Comparison of ENCODE assay signal across 8 cellular contexts in the genomic region with DNA sequence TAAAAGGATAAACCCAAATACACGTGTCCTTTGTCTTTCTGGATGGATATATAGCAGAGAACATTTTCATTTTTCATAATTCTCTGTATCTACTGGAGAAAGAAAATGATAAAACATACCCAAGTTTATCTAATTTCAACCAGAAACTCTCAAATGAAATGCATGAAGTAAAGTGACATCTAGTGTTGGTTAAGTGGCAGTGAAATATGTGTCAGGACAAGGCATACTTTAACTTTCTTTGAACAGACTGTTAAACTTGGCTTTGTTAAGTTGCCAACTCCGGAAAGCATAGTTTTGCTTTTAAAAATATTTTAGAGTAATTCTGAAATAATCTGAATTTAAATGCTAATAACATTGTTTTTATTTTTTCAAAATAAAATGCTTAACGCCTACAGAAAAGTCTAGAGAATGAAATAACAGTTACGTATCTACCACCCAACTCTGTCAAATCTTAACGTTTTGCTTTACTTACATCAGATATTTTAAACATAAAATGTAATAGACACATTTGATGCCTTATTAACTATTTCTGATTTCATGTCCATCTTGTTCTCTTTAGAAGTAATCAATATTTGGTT. TPM values are rescaled to one million over a fixed set of nuclear protein-coding genes. Genes with fewer than 3 reads are reported as not detected.
DNase-seq lines count a peak whose midpoint lies in the region; ATAC-seq and TF ChIP-seq lines count a peak whose summit lies in the region.

No MANE protein-coding gene starts in this region.

- in situ Hi-C loops in astrocyte of the cerebellum (cut with HindIII; ENCODE audit: low sequenced_read_pairs): loop anchor here (10.0 kb wide), 1 partner anchor 231 kb away; no protein-coding TSS in a partner anchor

- H3K4me1 ChIP-seq in aorta (ENCODE audit: control insufficient read depth in 1 of 2, insufficient read depth in 2 of 2, low read length in 2 of 2): no peaks in the 10 kb centered on the region

- no peak overlapping the region for H3K27ac ChIP-seq in aorta (ENCODE audit: low read depth in 1 of 2, low read length in 2 of 2)

- no peaks in the 10 kb centered on the region for H3K9me3 Mint-ChIP-seq in activated T-cell treated with anti-CD3 and anti-CD28 coated beads, Interleukin-2, amount 50 U/mL, for 72 hours

- no peak overlapping the region for H3K27ac Mint-ChIP-seq in activated T-cell treated with anti-CD3 and anti-CD28 coated beads, Interleukin-2, amount 50 U/mL, for 72 hours

- no peak overlapping the region for H3K4me3 Mint-ChIP-seq in activated T-cell treated with anti-CD3 and anti-CD28 coated beads, Interleukin-2, amount 50 U/mL, for 72 hours

- H3K27me3 Mint-ChIP-seq in activated T-cell treated with anti-CD3 and anti-CD28 coated beads, Interleukin-2, amount 50 U/mL, for 72 hours (ENCODE audit: low read depth): peaks cover 5% of the 10 kb centered on the region

- 20 to 29% methylated on average over 5 of the region's 5 CpGs for WGBS in aorta, 2 donors

- intact Hi-C loops in aorta (cut with DNase I): loop anchor here (2.0 to 5.0 kb wide), 4 partner anchors 193 to 235 kb away; no protein-coding TSS in a partner anchor

- no peaks in the 10 kb centered on the region for H3K9me3 ChIP-seq in aorta (ENCODE audit: control insufficient read depth, low read length)

- peak; percentile 47 for DNase-seq in NCI-H1694 treated with DMSO at 0.1 percent for 48 hours (lab: John Stamatoyannopoulos, UW)
- no peak for DNase-seq in astrocyte of the cerebellum (ENCODE audit: low read depth)
- peak; percentile 56 for DNase-seq in kidney tubule cell (ENCODE audit: low spot score)
- DNase-seq in GDM1 (lab: John Stamatoyannopoulos, UW): no peak
- DNase-seq in aorta: no peak
- DNase-seq in activated T-cell treated with anti-CD3 and anti-CD28 coated beads, Interleukin-2, amount 50 U/mL, for 72 hours: no peak

- H3K36me3 ChIP-seq in aorta (ENCODE audit: control insufficient read depth in 1 of 2, insufficient read depth in 2 of 2, low read length in 1 of 2): no peaks in the 10 kb centered on the region

- H3K4me3 ChIP-seq in astrocyte of the cerebellum (ENCODE audit: low read depth, low read length) (no peak overlapping the region), aorta (ENCODE audit: low read length in 2 of 2) (no peak overlapping the region)

- H3K27me3 ChIP-seq in aorta (ENCODE audit: control insufficient read depth in 1 of 2, insufficient read depth in 2 of 2, low read length in 1 of 2): no peaks in the 10 kb centered on the region

- no peaks in the 10 kb centered on the region for H3K36me3 Mint-ChIP-seq in activated T-cell treated with anti-CD3 and anti-CD28 coated beads, Interleukin-2, amount 50 U/mL, for 72 hours (ENCODE audit: insufficient read depth in 2 of 2)

- no peaks in the 10 kb centered on the region for H3K4me1 Mint-ChIP-seq in activated T-cell treated with anti-CD3 and anti-CD28 coated beads, Interleukin-2, amount 50 U/mL, for 72 hours (ENCODE audit: low read depth)

- TF ChIP-seq CTCF in GM12873 (IDR thresholded peaks at IDR 0.05; ENCODE audit: insufficient read depth, low read depth, low read length, missing control alignments) (peak; percentile 48), astrocyte of the cerebellum (IDR thresholded peaks at IDR 0.05; ENCODE audit: low read depth, low read length, missing control alignments) (peak; percentile 52)

- no peak for ATAC-seq in GM18909 (IDR thresholded peaks at IDR 0.05; ENCODE audit: poor library complexity, unreplicated experiment)
- no peak for ATAC-seq in aorta (ENCODE audit: low FRiP score)
- ATAC-seq in activated T-cell treated with anti-CD3 and anti-CD28 coated beads, Interleukin-2, amount 50 U/mL, for 72 hours (replicated peaks in 1 of 2): no peak

RNA-seq across cellular contexts. Expression of a gene that starts 25.2 kb away (rescaled TPM):
- 10 to 100 TPM; 60.9 to 66.7 TPM for total RNA-seq in aorta
- polyA plus RNA-seq in aorta: 10 to 100 TPM; 19.5 to 68.9 TPM
- under 1 TPM; 0.26 to 0.69 TPM for total RNA-seq in activated T-cell treated with anti-CD3 and anti-CD28 coated beads, Interleukin-2, amount 50 U/mL, for 72 hours

RNA-seq across cellular contexts. Expression of a gene that starts 43.0 kb away (rescaled TPM):
- total RNA-seq in aorta: 10 to 100 TPM; 11.7 to 14.9 TPM
- polyA plus RNA-seq in aorta: 10 to 100 TPM; 17.5 to 41.3 TPM
- 10 to 100 TPM; 36.3 to 36.6 TPM for total RNA-seq in activated T-cell treated with anti-CD3 and anti-CD28 coated beads, Interleukin-2, amount 50 U/mL, for 72 hours

Comparison
In these comparisons a context has a peak if more than half of its experiments do, and no peak if none do; other contexts are left out.
1. DNase-seq: peak in NCI-H1694 treated with DMSO at 0.1 percent for 48 hours (single experiment) and kidney tubule cell (single experiment); none in astrocyte of the cerebellum (single experiment), GDM1 (single experiment), aorta (0 of 2) and activated T-cell treated with anti-CD3 and anti-CD28 coated beads, Interleukin-2, amount 50 U/mL, for 72 hours (0 of 2).
2. RNA of a gene that starts 25.2 kb away (total RNA-seq): 60.9 to 66.7 TPM in aorta; 0.26 to 0.69 TPM in activated T-cell treated with anti-CD3 and anti-CD28 coated beads, Interleukin-2, amount 50 U/mL, for 72 hours; every median in the first group is over 10 times any median in the second.